In genomic region chr1:204989266-204990058, GRCh38 we compare ENCODE assay signal across 8 cellular contexts. TPM values are rescaled to one million over a fixed set of nuclear protein-coding genes. Genes with fewer than 3 reads are reported as not detected.
DNase-seq lines count a peak whose midpoint lies in the region; ATAC-seq and TF ChIP-seq lines count a peak whose summit lies in the region.

No MANE protein-coding gene starts in this region.

- no peak overlapping the region for H3K9ac ChIP-seq in adipocyte (ENCODE audit: low read length)

- ATAC-seq in Right ventricle myocardium inferior (peak; percentile 75), aorta (ENCODE audit: low FRiP score) (peak; percentile 82), HG02884 (IDR thresholded peaks at IDR 0.05; ENCODE audit: unreplicated experiment) (no peak)

- H3K36me3 ChIP-seq in GM06990 (ENCODE audit: control insufficient read depth, insufficient read depth, low read length): no peaks in the 10 kb centered on the region
- H3K36me3 ChIP-seq in adipocyte (ENCODE audit: control insufficient read depth, insufficient read depth, low read length, severe bottlenecking): peaks cover 45% of the 10 kb centered on the region
- H3K36me3 ChIP-seq in aorta (ENCODE audit: control insufficient read depth in 1 of 2, insufficient read depth in 2 of 2, low read length in 1 of 2): no peaks in the 10 kb centered on the region

- no peaks in the 10 kb centered on the region for H3K9me3 ChIP-seq in adipocyte (ENCODE audit: control insufficient read depth, low read length)
- no peaks in the 10 kb centered on the region for H3K9me3 ChIP-seq in aorta (ENCODE audit: control insufficient read depth, low read length)

- DNase-seq in GM06990 (ENCODE audit: extremely low read depth, insufficient read length): peak; percentile 31
- DNase-seq in NB4 (ENCODE audit: low read depth): peak; percentile 70
- peak; percentile 84 for DNase-seq in SK-MEL-5 (ENCODE audit: low read depth, low spot score)
- DNase-seq in adipocyte (ENCODE audit: low read depth): peak; percentile 83
- DNase-seq in Right ventricle myocardium inferior (ENCODE audit: missing footprints): peak; percentile 88
- peak; percentile 95 for DNase-seq in pons (ENCODE audit: low spot score)
- DNase-seq in aorta: no peak

- TF ChIP-seq CTCF in GM06990 (IDR thresholded peaks at IDR 0.05; ENCODE audit: insufficient read depth, low read length, poor library complexity, severe bottlenecking): peak; percentile 96
- TF ChIP-seq CTCF in NB4 (IDR thresholded peaks at IDR 0.05; ENCODE audit: low read depth, low read length): peak; percentile 96

- H3K4me1 ChIP-seq in adipocyte (ENCODE audit: control insufficient read depth, insufficient read depth, low read length) (no peaks in the 10 kb centered on the region), aorta (ENCODE audit: control insufficient read depth in 1 of 2, insufficient read depth in 2 of 2, low read length in 2 of 2) (no peaks in the 10 kb centered on the region)

- H3K27ac ChIP-seq in aorta (ENCODE audit: low read depth in 1 of 2, low read length in 2 of 2): no peak overlapping the region

- no peak for TF ChIP-seq POLR2A in NB4 (IDR thresholded peaks at IDR 0.05; ENCODE audit: extremely low read depth, insufficient read length)

- WGBS in aorta, 2 donors: 51% methylated on average over 16 of the region's 16 CpGs

- intact Hi-C loops in Right ventricle myocardium inferior (cut with DNase I): loop anchor here (1.0 to 2.0 kb wide), 3 partner anchors 72 to 267 kb away; no protein-coding TSS in a partner anchor
- intact Hi-C loops in aorta (cut with DNase I): loop anchor here in 1 of 2 donors (5.0 to 10.0 kb wide), 2 partner anchors 73 to 265 kb away; no protein-coding TSS in a partner anchor

- H3K4me3 ChIP-seq in GM06990 (replicated peaks; ENCODE audit: low read depth, low read length): no peak overlapping the region
- H3K4me3 ChIP-seq in NB4 (ENCODE audit: low read depth, low read length): no peak overlapping the region
- H3K4me3 ChIP-seq in adipocyte (ENCODE audit: low read length): no peak overlapping the region
- H3K4me3 ChIP-seq in aorta (ENCODE audit: low read length in 2 of 2): no peak overlapping the region

- in situ Hi-C loops in SK-MEL-5 (cut with HindIII; ENCODE audit: low pct_unique_long_range_greater_than_20kb, low sequenced_read_pairs): no loop called here

- H3K27me3 ChIP-seq in GM06990 (replicated peaks; ENCODE audit: control insufficient read depth, insufficient read depth, low read length): no peaks in the 10 kb centered on the region; the same call in 1 of the 2 replicates
- H3K27me3 ChIP-seq in adipocyte (replicated peaks; ENCODE audit: control insufficient read depth, insufficient read depth, low read length): no peaks in the 10 kb centered on the region
- no peaks in the 10 kb centered on the region for H3K27me3 ChIP-seq in aorta (ENCODE audit: control insufficient read depth in 1 of 2, insufficient read depth in 2 of 2, low read length in 1 of 2)

RNA-seq across cellular contexts. Expression of gene CNTN2, which starts 53.5 kb away (rescaled TPM):
- not detected in 2 replicates for total RNA-seq in SK-MEL-5 (2014; rRNA removed; shearing (Covaris generic))
- polyA plus RNA-seq in SK-MEL-5 (2015; cell fraction: cytosol; rRNA removed): not detected in 2 replicates
- not detected in 2 replicates for polyA plus RNA-seq in SK-MEL-5 (2015; cell fraction: nucleus; rRNA removed)
- total RNA-seq in Right ventricle myocardium inferior (0.51 TPM), aorta (1 to 10 TPM in 1 of 2 donors, under 1 TPM in 1; 0.16 to 1.3 TPM)
- polyA plus RNA-seq in aorta: not detected

Comparison
In these comparisons a context has a peak if more than half of its experiments do, and no peak if none do; other contexts are left out.
1. DNase-seq: peak in GM06990 (single experiment), NB4 (single experiment), SK-MEL-5 (single experiment), adipocyte (single experiment), Right ventricle myocardium inferior (single experiment) and pons (single experiment); none in aorta (0 of 2).